Comparison of ENCODE assay signal across 1 cellular context in the genomic region with DNA sequence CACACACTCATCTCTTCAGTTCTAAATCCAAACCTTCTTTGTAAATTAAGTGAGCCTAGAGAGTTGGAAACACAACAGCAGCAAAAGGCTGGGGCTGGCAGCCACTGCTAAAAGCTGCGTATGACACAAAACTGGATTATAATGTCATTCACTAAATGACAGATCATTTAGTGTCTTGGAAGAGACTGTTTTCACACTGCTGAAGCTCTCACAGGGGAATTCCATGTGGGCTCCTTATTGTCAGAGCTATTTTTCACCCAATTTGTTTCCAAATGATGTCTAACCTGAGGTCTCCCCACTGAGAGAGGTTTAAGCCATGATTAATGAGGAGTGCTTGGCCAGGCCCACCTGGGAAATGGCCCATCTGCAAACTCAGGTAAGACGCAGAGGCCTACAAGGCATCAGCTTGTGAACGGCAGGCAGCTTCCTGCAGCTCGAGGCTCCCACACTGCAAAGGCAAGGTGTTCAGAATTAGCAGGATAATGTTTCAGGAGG.
A peak's percentile ranks its signal among the peaks of the same experiment; 100 is the strongest.
TF ChIP-seq lines count a peak whose summit lies in the region.

No MANE protein-coding gene starts in this region.

TF ChIP-seq in GM12878, 131 proteins besides CTCF, POLR2A, EP300 and RAD21 (continues in another document):
- TF ChIP-seq, protein P1, sequence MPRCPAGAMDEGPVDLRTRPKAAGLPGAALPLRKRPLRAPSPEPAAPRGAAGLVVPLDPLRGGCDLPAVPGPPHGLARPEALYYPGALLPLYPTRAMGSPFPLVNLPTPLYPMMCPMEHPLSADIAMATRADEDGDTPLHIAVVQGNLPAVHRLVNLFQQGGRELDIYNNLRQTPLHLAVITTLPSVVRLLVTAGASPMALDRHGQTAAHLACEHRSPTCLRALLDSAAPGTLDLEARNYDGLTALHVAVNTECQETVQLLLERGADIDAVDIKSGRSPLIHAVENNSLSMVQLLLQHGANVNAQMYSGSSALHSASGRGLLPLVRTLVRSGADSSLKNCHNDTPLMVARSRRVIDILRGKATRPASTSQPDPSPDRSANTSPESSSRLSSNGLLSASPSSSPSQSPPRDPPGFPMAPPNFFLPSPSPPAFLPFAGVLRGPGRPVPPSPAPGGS (IDR thresholded peaks at IDR 0.05; ENCODE audit: borderline replicate concordance, insufficient read depth, low read depth, low read length, poor library complexity, severe bottlenecking) = peak; percentile 52
- TF ChIP-seq CHD2 (IDR thresholded peaks at IDR 0.05; ENCODE audit: borderline replicate concordance, low read depth, low read length) = no peak
- TF ChIP-seq, protein P2, sequence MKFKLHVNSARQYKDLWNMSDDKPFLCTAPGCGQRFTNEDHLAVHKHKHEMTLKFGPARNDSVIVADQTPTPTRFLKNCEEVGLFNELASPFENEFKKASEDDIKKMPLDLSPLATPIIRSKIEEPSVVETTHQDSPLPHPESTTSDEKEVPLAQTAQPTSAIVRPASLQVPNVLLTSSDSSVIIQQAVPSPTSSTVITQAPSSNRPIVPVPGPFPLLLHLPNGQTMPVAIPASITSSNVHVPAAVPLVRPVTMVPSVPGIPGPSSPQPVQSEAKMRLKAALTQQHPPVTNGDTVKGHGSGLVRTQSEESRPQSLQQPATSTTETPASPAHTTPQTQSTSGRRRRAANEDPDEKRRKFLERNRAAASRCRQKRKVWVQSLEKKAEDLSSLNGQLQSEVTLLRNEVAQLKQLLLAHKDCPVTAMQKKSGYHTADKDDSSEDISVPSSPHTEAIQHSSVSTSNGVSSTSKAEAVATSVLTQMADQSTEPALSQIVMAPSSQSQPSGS (IDR thresholded peaks at IDR 0.05; ENCODE audit: low read length) = peak; percentile 74
- TF ChIP-seq NFIC (IDR thresholded peaks at IDR 0.05; ENCODE audit: low read depth, low read length) = peak; percentile 86
- TF ChIP-seq, protein P3, sequence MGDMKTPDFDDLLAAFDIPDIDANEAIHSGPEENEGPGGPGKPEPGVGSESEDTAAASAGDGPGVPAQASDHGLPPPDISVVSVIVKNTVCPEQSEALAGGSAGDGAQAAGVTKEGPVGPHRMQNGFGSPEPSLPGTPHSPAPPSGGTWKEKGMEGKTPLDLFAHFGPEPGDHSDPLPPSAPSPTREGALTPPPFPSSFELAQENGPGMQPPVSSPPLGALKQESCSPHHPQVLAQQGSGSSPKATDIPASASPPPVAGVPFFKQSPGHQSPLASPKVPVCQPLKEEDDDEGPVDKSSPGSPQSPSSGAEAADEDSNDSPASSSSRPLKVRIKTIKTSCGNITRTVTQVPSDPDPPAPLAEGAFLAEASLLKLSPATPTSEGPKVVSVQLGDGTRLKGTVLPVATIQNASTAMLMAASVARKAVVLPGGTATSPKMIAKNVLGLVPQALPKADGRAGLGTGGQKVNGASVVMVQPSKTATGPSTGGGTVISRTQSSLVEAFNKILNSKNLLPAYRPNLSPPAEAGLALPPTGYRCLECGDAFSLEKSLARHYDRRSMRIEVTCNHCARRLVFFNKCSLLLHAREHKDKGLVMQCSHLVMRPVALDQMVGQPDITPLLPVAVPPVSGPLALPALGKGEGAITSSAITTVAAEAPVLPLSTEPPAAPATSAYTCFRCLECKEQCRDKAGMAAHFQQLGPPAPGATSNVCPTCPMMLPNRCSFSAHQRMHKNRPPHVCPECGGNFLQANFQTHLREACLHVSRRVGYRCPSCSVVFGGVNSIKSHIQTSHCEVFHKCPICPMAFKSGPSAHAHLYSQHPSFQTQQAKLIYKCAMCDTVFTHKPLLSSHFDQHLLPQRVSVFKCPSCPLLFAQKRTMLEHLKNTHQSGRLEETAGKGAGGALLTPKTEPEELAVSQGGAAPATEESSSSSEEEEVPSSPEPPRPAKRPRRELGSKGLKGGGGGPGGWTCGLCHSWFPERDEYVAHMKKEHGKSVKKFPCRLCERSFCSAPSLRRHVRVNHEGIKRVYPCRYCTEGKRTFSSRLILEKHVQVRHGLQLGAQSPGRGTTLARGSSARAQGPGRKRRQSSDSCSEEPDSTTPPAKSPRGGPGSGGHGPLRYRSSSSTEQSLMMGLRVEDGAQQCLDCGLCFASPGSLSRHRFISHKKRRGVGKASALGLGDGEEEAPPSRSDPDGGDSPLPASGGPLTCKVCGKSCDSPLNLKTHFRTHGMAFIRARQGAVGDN (IDR thresholded peaks at IDR 0.05) = 0 out of 2 replicates have a peak, but pooled peaks have one; percentile 22
- peak; percentile 67; the same call in 1 of the 2 replicates for TF ChIP-seq BCL11A (IDR thresholded peaks at IDR 0.05; ENCODE audit: low read depth, low read length)
- TF ChIP-seq, protein P4, sequence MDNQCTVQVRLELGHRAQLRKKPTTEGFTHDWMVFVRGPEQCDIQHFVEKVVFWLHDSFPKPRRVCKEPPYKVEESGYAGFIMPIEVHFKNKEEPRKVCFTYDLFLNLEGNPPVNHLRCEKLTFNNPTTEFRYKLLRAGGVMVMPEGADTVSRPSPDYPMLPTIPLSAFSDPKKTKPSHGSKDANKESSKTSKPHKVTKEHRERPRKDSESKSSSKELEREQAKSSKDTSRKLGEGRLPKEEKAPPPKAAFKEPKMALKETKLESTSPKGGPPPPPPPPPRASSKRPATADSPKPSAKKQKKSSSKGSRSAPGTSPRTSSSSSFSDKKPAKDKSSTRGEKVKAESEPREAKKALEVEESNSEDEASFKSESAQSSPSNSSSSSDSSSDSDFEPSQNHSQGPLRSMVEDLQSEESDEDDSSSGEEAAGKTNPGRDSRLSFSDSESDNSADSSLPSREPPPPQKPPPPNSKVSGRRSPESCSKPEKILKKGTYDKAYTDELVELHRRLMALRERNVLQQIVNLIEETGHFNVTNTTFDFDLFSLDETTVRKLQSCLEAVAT (IDR thresholded peaks at IDR 0.05) = 0 out of 2 replicates have a peak, but pooled peaks have one; percentile 0
- peak; percentile 74 for TF ChIP-seq IKZF1 (conservative IDR thresholded peaks at IDR 0.05)
- TF ChIP-seq IRF4 (IDR thresholded peaks at IDR 0.05; ENCODE audit: low read depth, low read length) = peak; percentile 83; the same call in 1 of the 2 replicates
- TF ChIP-seq MEF2A (IDR thresholded peaks at IDR 0.05; ENCODE audit: insufficient read depth, low read depth, low read length) = 0 out of 2 replicates have a peak, but pooled peaks have one; percentile 52
- no peak for TF ChIP-seq RB1 (IDR thresholded peaks at IDR 0.05; ENCODE audit: borderline replicate concordance)
- no peak for TF ChIP-seq ZSCAN29 (IDR thresholded peaks at IDR 0.05)
- peak; percentile 65; the same call in 1 of the 2 replicates for TF ChIP-seq CREM (IDR thresholded peaks at IDR 0.05; ENCODE audit: low read depth)
- TF ChIP-seq SREBF1 (IDR thresholded peaks at IDR 0.05; ENCODE audit: low read length) = no peak
- TF ChIP-seq MTA2 (IDR thresholded peaks at IDR 0.05; ENCODE audit: low read depth) = peak; percentile 62
- peak; percentile 56; the same call in 1 of the 2 replicates for TF ChIP-seq ATF7 (IDR thresholded peaks at IDR 0.05; ENCODE audit: low read depth)
- TF ChIP-seq, protein P5, sequence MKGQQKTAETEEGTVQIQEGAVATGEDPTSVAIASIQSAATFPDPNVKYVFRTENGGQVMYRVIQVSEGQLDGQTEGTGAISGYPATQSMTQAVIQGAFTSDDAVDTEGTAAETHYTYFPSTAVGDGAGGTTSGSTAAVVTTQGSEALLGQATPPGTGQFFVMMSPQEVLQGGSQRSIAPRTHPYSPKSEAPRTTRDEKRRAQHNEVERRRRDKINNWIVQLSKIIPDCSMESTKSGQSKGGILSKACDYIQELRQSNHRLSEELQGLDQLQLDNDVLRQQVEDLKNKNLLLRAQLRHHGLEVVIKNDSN (IDR thresholded peaks at IDR 0.05; ENCODE audit: borderline replicate concordance, extremely low read length, insufficient read depth, low read depth, low read length) = no peak
- no peak for TF ChIP-seq CEBPB (IDR thresholded peaks at IDR 0.05; ENCODE audit: borderline replicate concordance in 1 of 2, low read depth in 2 of 2, low read length in 2 of 2)
- TF ChIP-seq GABPA (IDR thresholded peaks at IDR 0.05; ENCODE audit: low read depth) = 0 out of 2 replicates have a peak, but pooled peaks have one; percentile 37
- peak; percentile 75 for TF ChIP-seq DPF2 (IDR thresholded peaks at IDR 0.05)
- TF ChIP-seq GATAD2B (conservative IDR thresholded peaks at IDR 0.05; ENCODE audit: low read depth) = peak; percentile 57; the same call in 1 of the 2 replicates
- TF ChIP-seq, protein P6, sequence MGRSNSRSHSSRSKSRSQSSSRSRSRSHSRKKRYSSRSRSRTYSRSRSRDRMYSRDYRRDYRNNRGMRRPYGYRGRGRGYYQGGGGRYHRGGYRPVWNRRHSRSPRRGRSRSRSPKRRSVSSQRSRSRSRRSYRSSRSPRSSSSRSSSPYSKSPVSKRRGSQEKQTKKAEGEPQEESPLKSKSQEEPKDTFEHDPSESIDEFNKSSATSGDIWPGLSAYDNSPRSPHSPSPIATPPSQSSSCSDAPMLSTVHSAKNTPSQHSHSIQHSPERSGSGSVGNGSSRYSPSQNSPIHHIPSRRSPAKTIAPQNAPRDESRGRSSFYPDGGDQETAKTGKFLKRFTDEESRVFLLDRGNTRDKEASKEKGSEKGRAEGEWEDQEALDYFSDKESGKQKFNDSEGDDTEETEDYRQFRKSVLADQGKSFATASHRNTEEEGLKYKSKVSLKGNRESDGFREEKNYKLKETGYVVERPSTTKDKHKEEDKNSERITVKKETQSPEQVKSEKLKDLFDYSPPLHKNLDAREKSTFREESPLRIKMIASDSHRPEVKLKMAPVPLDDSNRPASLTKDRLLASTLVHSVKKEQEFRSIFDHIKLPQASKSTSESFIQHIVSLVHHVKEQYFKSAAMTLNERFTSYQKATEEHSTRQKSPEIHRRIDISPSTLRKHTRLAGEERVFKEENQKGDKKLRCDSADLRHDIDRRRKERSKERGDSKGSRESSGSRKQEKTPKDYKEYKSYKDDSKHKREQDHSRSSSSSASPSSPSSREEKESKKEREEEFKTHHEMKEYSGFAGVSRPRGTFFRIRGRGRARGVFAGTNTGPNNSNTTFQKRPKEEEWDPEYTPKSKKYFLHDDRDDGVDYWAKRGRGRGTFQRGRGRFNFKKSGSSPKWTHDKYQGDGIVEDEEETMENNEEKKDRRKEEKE (IDR thresholded peaks at IDR 0.05) = no peak
- peak; percentile 33 for TF ChIP-seq MEF2B (IDR thresholded peaks at IDR 0.05; ENCODE audit: partially characterized antibody, poor library complexity, severe bottlenecking)
- TF ChIP-seq SRF (IDR thresholded peaks at IDR 0.05; ENCODE audit: low read depth in 2 of 2, low read length in 2 of 2) = 0 out of 4 replicates have a peak, but pooled peaks of 1 of the 2 experiments have one; percentile 22
- TF ChIP-seq EED (IDR thresholded peaks at IDR 0.05; ENCODE audit: low read depth) = peak; percentile 79
- TF ChIP-seq, protein P7, sequence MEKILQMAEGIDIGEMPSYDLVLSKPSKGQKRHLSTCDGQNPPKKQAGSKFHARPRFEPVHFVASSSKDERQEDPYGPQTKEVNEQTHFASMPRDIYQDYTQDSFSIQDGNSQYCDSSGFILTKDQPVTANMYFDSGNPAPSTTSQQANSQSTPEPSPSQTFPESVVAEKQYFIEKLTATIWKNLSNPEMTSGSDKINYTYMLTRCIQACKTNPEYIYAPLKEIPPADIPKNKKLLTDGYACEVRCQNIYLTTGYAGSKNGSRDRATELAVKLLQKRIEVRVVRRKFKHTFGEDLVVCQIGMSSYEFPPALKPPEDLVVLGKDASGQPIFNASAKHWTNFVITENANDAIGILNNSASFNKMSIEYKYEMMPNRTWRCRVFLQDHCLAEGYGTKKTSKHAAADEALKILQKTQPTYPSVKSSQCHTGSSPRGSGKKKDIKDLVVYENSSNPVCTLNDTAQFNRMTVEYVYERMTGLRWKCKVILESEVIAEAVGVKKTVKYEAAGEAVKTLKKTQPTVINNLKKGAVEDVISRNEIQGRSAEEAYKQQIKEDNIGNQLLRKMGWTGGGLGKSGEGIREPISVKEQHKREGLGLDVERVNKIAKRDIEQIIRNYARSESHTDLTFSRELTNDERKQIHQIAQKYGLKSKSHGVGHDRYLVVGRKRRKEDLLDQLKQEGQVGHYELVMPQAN (conservative IDR thresholded peaks at IDR 0.05) = no peak
- peak; percentile 49; the same call in 1 of the 2 replicates for TF ChIP-seq CREB1 (IDR thresholded peaks at IDR 0.05; ENCODE audit: low read depth)
- peak; percentile 96 for TF ChIP-seq JUNB (IDR thresholded peaks at IDR 0.05)
- TF ChIP-seq, protein P8, sequence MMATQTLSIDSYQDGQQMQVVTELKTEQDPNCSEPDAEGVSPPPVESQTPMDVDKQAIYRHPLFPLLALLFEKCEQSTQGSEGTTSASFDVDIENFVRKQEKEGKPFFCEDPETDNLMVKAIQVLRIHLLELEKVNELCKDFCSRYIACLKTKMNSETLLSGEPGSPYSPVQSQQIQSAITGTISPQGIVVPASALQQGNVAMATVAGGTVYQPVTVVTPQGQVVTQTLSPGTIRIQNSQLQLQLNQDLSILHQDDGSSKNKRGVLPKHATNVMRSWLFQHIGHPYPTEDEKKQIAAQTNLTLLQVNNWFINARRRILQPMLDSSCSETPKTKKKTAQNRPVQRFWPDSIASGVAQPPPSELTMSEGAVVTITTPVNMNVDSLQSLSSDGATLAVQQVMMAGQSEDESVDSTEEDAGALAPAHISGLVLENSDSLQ (IDR thresholded peaks at IDR 0.05) = peak; percentile 12; the same call in 1 of the 2 replicates
- peak in 1 of 2 experiments; percentile 50; a peak in 1 of 4 replicates for TF ChIP-seq ETV6 (conservative IDR thresholded peaks at IDR 0.05 in 1 of 2, IDR thresholded peaks at IDR 0.05 in 1 of 2; ENCODE audit: borderline replicate concordance in 1 of 2, low read depth in 1 of 2)
- TF ChIP-seq, protein P9, sequence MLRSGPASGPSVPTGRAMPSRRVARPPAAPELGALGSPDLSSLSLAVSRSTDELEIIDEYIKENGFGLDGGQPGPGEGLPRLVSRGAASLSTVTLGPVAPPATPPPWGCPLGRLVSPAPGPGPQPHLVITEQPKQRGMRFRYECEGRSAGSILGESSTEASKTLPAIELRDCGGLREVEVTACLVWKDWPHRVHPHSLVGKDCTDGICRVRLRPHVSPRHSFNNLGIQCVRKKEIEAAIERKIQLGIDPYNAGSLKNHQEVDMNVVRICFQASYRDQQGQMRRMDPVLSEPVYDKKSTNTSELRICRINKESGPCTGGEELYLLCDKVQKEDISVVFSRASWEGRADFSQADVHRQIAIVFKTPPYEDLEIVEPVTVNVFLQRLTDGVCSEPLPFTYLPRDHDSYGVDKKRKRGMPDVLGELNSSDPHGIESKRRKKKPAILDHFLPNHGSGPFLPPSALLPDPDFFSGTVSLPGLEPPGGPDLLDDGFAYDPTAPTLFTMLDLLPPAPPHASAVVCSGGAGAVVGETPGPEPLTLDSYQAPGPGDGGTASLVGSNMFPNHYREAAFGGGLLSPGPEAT (IDR thresholded peaks at IDR 0.05; ENCODE audit: low read depth) = 0 out of 2 replicates have a peak, but pooled peaks have one; percentile 35
